In the genomic region with DNA sequence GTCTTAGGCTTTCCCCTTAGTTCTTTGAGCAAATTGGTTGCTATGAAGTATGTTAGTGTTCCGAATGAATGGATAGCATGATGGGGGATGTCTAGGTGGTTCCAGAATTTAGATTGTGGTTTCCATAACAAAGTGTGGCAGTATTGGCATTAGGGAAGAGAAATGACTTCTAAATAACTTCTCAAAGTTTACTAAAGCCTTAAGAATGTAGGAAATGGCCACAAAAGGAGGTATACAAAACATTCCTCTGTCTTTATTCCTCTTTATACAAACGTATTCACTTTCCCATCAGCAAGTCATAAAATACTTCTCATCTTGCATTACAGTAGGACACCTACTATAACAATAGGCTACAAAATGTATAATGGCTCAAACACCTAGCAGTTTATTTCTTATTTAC, we compare ENCODE assay signal across 27 cellular contexts.
A peak's percentile ranks its signal among the peaks of the same experiment; 100 is the strongest.
DNase-seq lines count a peak whose midpoint lies in the region; ATAC-seq and TF ChIP-seq lines count a peak whose summit lies in the region.
"Had no signal": no experiment of that assay in that cellular context is flagged by ENCODE, and none has a peak within 500 bp of the region (broad histone marks: within the 10 kb centered on the region; RNA-seq: fewer than 3 reads in every experiment).

No MANE protein-coding gene starts in this region.

- H3K27ac ChIP-seq in mesenchymal stem cell (ENCODE audit: low read length, poor library complexity, severe bottlenecking) = no peak overlapping the region
- H3K27ac ChIP-seq: BLaER1, left ventricle myocardium inferior, right lobe of liver, RWPE1, tibial artery had no signal

- no peak overlapping the region for H2BK15ac ChIP-seq in mesenchymal stem cell (ENCODE audit: low read depth, poor library complexity, severe bottlenecking)

- H3K23ac ChIP-seq in mesenchymal stem cell (ENCODE audit: low read length in 2 of 2) = no peak overlapping the region

- H4K91ac ChIP-seq in mesenchymal stem cell (ENCODE audit: low read length) = no peak overlapping the region

- DNase-seq in Caki2 (ENCODE audit: low read depth) (peak; percentile 3), LHCN-M2 (ENCODE audit: low read depth) (peak; percentile 37), astrocyte of the cerebellum (ENCODE audit: low read depth) (peak; percentile 73), mesenchymal stem cell (peak; percentile 3), epidermal melanocyte (ENCODE audit: insufficient read length, low spot score) (no peak), GM10266 (ENCODE audit: extremely low spot score) (no peak)
- no peak for DNase-seq in activated CD8-positive, alpha-beta T cell treated with anti-CD3 and anti-CD28 coated beads for 36 hours
- DNase-seq in stimulated activated CD4-positive, alpha-beta T cell treated with anti-CD3 and anti-CD28 coated beads, Interleukin-1b, Interleukin-23, amount 100 ng/mL, for 48 hours = no peak
- DNase-seq: activated CD4-positive, alpha-beta memory T cell treated with anti-CD3 and anti-CD28 coated beads for 36 hours; activated CD8-positive, alpha-beta memory T cell treated with anti-CD3 and anti-CD28 coated beads, Interleukin-2, amount 50 U/mL, for 4 hours; activated naive CD4-positive, alpha-beta T cell treated with anti-CD3 and anti-CD28 coated beads, Interleukin-2, amount 10 ng/mL, durations not matched to agents 7 days and 5 days; amniotic stem cell; immature natural killer cell; left ventricle myocardium inferior; NCI-H1694; NCI-H446 treated with DMSO at 0.1 percent for 48 hours; NCI-H82; posterior cingulate gyrus; right lobe of liver; stimulated activated CD4-positive, alpha-beta T cell treated with anti-CD3 and anti-CD28 coated beads, Interleukin-4, amount 100 ng/mL, for 4 hours; tibial artery had no signal

- ATAC-seq in activated CD8-positive, alpha-beta T cell treated with anti-CD3 and anti-CD28 coated beads for 36 hours = no peak
- ATAC-seq: activated CD4-positive, CD25-positive, alpha-beta regulatory T cell treated with anti-CD3 and anti-CD28 coated beads, Interleukin-2, amount 50 U/mL, for 24 hours; right lobe of liver had no signal

- H3K9me3 ChIP-seq in mesenchymal stem cell (ENCODE audit: control insufficient read depth, low read length) = no peaks in the 10 kb centered on the region
- H3K9me3 ChIP-seq: BLaER1, HAP-1, right lobe of liver, tibial artery had no signal

- no peaks in the 10 kb centered on the region for H3K36me3 ChIP-seq in mesenchymal stem cell (ENCODE audit: control insufficient read depth in 1 of 2, insufficient read depth in 2 of 2, low read depth in 1 of 2, low read length in 2 of 2)
- H3K36me3 ChIP-seq: BLaER1, HAP-1, left ventricle myocardium inferior, right lobe of liver, tibial artery had no signal

- no peak overlapping the region for H3K9ac ChIP-seq in mesenchymal stem cell (ENCODE audit: low read length)
- H3K9ac ChIP-seq: BLaER1 had no signal

- no peak overlapping the region for H3K4me2 ChIP-seq in mesenchymal stem cell (ENCODE audit: low read length, poor library complexity, severe bottlenecking)
- H3K4me2 ChIP-seq: BLaER1 had no signal

- H3K14ac ChIP-seq in mesenchymal stem cell (ENCODE audit: low read length in 2 of 2) = no peak overlapping the region

- no peaks in the 10 kb centered on the region for H3K27me3 Mint-ChIP-seq in activated CD8-positive, alpha-beta T cell treated with anti-CD3 and anti-CD28 coated beads for 36 hours
- H3K27me3 Mint-ChIP-seq: activated CD4-positive, alpha-beta memory T cell treated with anti-CD3 and anti-CD28 coated beads for 36 hours had no signal

- H3K4me3 ChIP-seq in astrocyte of the cerebellum (ENCODE audit: low read depth, low read length) (no peak overlapping the region), mesenchymal stem cell (ENCODE audit: insufficient read depth in 1 of 2, low read depth in 1 of 2, low read length in 2 of 2) (no peak overlapping the region)
- H3K4me3 ChIP-seq: BLaER1, HAP-1, left ventricle myocardium inferior, right lobe of liver, tibial artery had no signal

- 49% methylated on average over 2 of the region's 2 CpGs for WGBS in mesenchymal stem cell

- no peak overlapping the region for H3K27ac Mint-ChIP-seq in activated CD8-positive, alpha-beta T cell treated with anti-CD3 and anti-CD28 coated beads for 36 hours
- H3K27ac Mint-ChIP-seq: activated CD4-positive, alpha-beta memory T cell treated with anti-CD3 and anti-CD28 coated beads for 36 hours; activated naive CD4-positive, alpha-beta T cell treated with anti-CD3 and anti-CD28 coated beads, Interleukin-2, amount 10 ng/mL, durations not matched to agents 7 days and 5 days; activated T-helper 1 cell treated with anti-CD3 and anti-CD28 coated beads, Interleukin-12 subunit alpha, Interleukin-12 subunit beta, Interleukin-2, Interleukin-4 antibody, amounts not matched to agents 30 ng/mL and 10 ng/mL and 1 ng/mL, durations not matched to agents 14 hours and 24 hours and 36 hours; immature natural killer cell; T-helper 1 cell treated with Interleukin-12 subunit alpha and Interleukin-12 subunit beta and Interleukin-4 antibody, amounts not matched to agents 30 μg/mL and 1 μg/mL, for 36 hours had no signal

- no peaks in the 10 kb centered on the region for H3K9me3 Mint-ChIP-seq in activated CD8-positive, alpha-beta T cell treated with anti-CD3 and anti-CD28 coated beads for 36 hours
- H3K9me3 Mint-ChIP-seq: activated naive CD4-positive, alpha-beta T cell treated with anti-CD3 and anti-CD28 coated beads, Interleukin-2, amount 10 ng/mL, durations not matched to agents 7 days and 5 days; activated T-helper 1 cell treated with anti-CD3 and anti-CD28 coated beads, Interleukin-12 subunit alpha, Interleukin-12 subunit beta, Interleukin-2, Interleukin-4 antibody, amounts not matched to agents 30 ng/mL and 10 ng/mL and 1 ng/mL, durations not matched to agents 14 hours and 24 hours and 36 hours; T-helper 1 cell treated with Interleukin-12 subunit alpha and Interleukin-12 subunit beta and Interleukin-4 antibody, amounts not matched to agents 30 μg/mL and 1 μg/mL, for 36 hours had no signal

- no peak overlapping the region for H4K8ac ChIP-seq in mesenchymal stem cell (ENCODE audit: low read length)

- TF ChIP-seq CTCF in astrocyte of the cerebellum (IDR thresholded peaks at IDR 0.05; ENCODE audit: low read depth, low read length, missing control alignments) (no peak), GM10266 (IDR thresholded peaks at IDR 0.05; ENCODE audit: control insufficient read depth, insufficient read depth, low read depth, missing control alignments) (no peak)
- TF ChIP-seq CTCF in activated CD8-positive, alpha-beta T cell treated with anti-CD3 and anti-CD28 coated beads for 36 hours (IDR thresholded peaks at IDR 0.05) = no peak

- H3K4me1 ChIP-seq in mesenchymal stem cell (ENCODE audit: control insufficient read depth, insufficient read depth, low read depth, low read length) = no peaks in the 10 kb centered on the region
- H3K4me1 ChIP-seq: BLaER1, right lobe of liver had no signal

- intact Hi-C loops in activated CD8-positive, alpha-beta T cell treated with anti-CD3 and anti-CD28 coated beads for 36 hours (cut with micrococcal nuclease) = no loop called here

- H3K4ac ChIP-seq in mesenchymal stem cell (ENCODE audit: low read depth in 1 of 2, low read length in 2 of 2) = no peak overlapping the region

- no peak overlapping the region for H2AFZ ChIP-seq in mesenchymal stem cell (ENCODE audit: low read depth, low read length)

- POLR2A ChIA-PET in activated CD8-positive, alpha-beta T cell treated with anti-CD3 and anti-CD28 coated beads for 36 hours (lab: Charles Lee) = no interaction called here

- H2AK5ac ChIP-seq in mesenchymal stem cell (ENCODE audit: low read length, severe bottlenecking) = no peak overlapping the region

- no peak overlapping the region for H3K18ac ChIP-seq in mesenchymal stem cell (ENCODE audit: low read depth in 1 of 2, low read length in 2 of 2)

- H2BK5ac ChIP-seq in mesenchymal stem cell (ENCODE audit: low read depth, low read length, poor library complexity, severe bottlenecking) = no peak overlapping the region

- H2BK12ac ChIP-seq in mesenchymal stem cell (ENCODE audit: low read length in 2 of 2) = no peak overlapping the region

- in situ Hi-C loops in Caki2 (cut with HindIII; ENCODE audit: low pct_unique_long_range_greater_than_20kb, low sequenced_read_pairs) = no loop called here
- in situ Hi-C loops in astrocyte of the cerebellum (cut with HindIII; ENCODE audit: low sequenced_read_pairs) = no loop called here

- H3K4me1 Mint-ChIP-seq in activated CD8-positive, alpha-beta T cell treated with anti-CD3 and anti-CD28 coated beads for 36 hours (ENCODE audit: low read depth) = no peaks in the 10 kb centered on the region
- H3K4me1 Mint-ChIP-seq: activated naive CD4-positive, alpha-beta T cell treated with anti-CD3 and anti-CD28 coated beads, Interleukin-2, amount 10 ng/mL, durations not matched to agents 7 days and 5 days; immature natural killer cell had no signal

- CTCF ChIA-PET in activated CD8-positive, alpha-beta T cell treated with anti-CD3 and anti-CD28 coated beads for 36 hours (lab: Charles Lee) = interaction anchor here (1.0 kb wide), 1 partner anchor 8 kb away, joined by 3 read pairs; no protein-coding TSS in a partner anchor

- no peaks in the 10 kb centered on the region for H3K36me3 Mint-ChIP-seq in activated CD8-positive, alpha-beta T cell treated with anti-CD3 and anti-CD28 coated beads for 36 hours (ENCODE audit: low read depth)
- H3K36me3 Mint-ChIP-seq: activated CD4-positive, alpha-beta memory T cell treated with anti-CD3 and anti-CD28 coated beads for 36 hours; activated naive CD4-positive, alpha-beta T cell treated with anti-CD3 and anti-CD28 coated beads, Interleukin-2, amount 10 ng/mL, durations not matched to agents 7 days and 5 days; immature natural killer cell had no signal

- no peaks in the 10 kb centered on the region for H3K79me1 ChIP-seq in mesenchymal stem cell (replicated peaks; ENCODE audit: low read length, poor library complexity, severe bottlenecking)

- H3K27me3 ChIP-seq in mesenchymal stem cell (ENCODE audit: control insufficient read depth in 1 of 2, insufficient read depth in 1 of 2, low read length in 2 of 2) = no peaks in the 10 kb centered on the region
- H3K27me3 ChIP-seq: BLaER1, right lobe of liver, tibial artery had no signal

- no peak overlapping the region for H2BK120ac ChIP-seq in mesenchymal stem cell (ENCODE audit: low read depth, low read length)

- no peak overlapping the region for H3K4me3 Mint-ChIP-seq in activated CD8-positive, alpha-beta T cell treated with anti-CD3 and anti-CD28 coated beads for 36 hours
- H3K4me3 Mint-ChIP-seq: activated CD4-positive, alpha-beta memory T cell treated with anti-CD3 and anti-CD28 coated beads for 36 hours; activated naive CD4-positive, alpha-beta T cell treated with anti-CD3 and anti-CD28 coated beads, Interleukin-2, amount 10 ng/mL, durations not matched to agents 7 days and 5 days; activated T-helper 1 cell treated with anti-CD3 and anti-CD28 coated beads, Interleukin-12 subunit alpha, Interleukin-12 subunit beta, Interleukin-2, Interleukin-4 antibody, amounts not matched to agents 30 ng/mL and 10 ng/mL and 1 ng/mL, durations not matched to agents 14 hours and 24 hours and 36 hours; immature natural killer cell; T-helper 1 cell treated with Interleukin-12 subunit alpha and Interleukin-12 subunit beta and Interleukin-4 antibody, amounts not matched to agents 30 μg/mL and 1 μg/mL, for 36 hours had no signal

Comparison
In these comparisons a context has a peak if more than half of its experiments do, and no peak if none do; other contexts are left out.
1. DNase-seq: peak in Caki2 (single experiment), LHCN-M2 (single experiment), astrocyte of the cerebellum (single experiment) and mesenchymal stem cell (single experiment); none in epidermal melanocyte (single experiment), activated CD8-positive, alpha-beta T cell treated with anti-CD3 and anti-CD28 coated beads for 36 hours (single experiment), GM10266 (single experiment) and stimulated activated CD4-positive, alpha-beta T cell treated with anti-CD3 and anti-CD28 coated beads, Interleukin-1b, Interleukin-23, amount 100 ng/mL, for 48 hours (single experiment).